In the genomic region with DNA sequence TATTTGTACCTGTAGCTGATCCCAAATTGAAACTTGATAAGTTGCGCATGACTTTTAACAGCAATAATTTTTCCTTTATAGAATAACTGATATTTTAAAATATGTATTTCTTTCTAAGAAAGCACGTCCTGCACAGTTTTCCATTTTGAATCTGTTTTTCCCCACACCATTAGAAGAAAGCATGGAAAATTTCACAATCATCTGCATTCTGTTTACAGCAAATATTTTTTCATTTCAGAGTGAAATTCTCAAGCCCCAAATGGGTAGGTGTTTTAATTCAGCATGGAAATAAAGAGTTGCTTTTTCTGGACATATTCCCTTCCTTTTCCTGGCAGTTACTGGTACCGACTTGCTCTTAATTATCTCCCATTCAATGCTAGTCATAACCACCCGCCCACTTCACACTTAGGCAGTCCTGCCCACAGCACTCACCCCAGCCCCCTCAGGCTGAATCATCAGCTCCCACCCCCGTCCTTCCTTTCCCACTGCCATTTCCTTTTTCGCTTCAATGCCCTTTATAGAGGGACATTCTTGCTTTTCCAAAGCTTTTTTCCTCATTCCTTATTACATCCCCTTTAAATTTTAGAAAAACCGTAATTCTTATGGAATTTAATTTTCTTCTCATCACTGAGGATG, we compare ENCODE assay signal across 8 cellular contexts.
DNase-seq lines count a peak whose midpoint lies in the region; TF ChIP-seq lines count a peak whose summit lies in the region.

No MANE protein-coding gene starts in this region.

- no peak overlapping the region for H4K91ac ChIP-seq in mesenchymal stem cell (ENCODE audit: low read length)

- H3K36me3 Mint-ChIP-seq in Caco-2 (ENCODE audit: insufficient read depth, unreplicated experiment): no peaks in the 10 kb centered on the region
- H3K36me3 Mint-ChIP-seq in type B pancreatic cell: peaks cover 5% of the 10 kb centered on the region

- H3K9me3 Mint-ChIP-seq in Caco-2 (ENCODE audit: unreplicated experiment) (no peaks in the 10 kb centered on the region), type B pancreatic cell (peaks cover 7% of the 10 kb centered on the region)

- no peaks in the 10 kb centered on the region for H3K79me1 ChIP-seq in mesenchymal stem cell (replicated peaks; ENCODE audit: low read length, poor library complexity, severe bottlenecking)

- no peak overlapping the region for H3K4ac ChIP-seq in mesenchymal stem cell (ENCODE audit: low read depth in 1 of 2, low read length in 2 of 2)

- no peak overlapping the region for H2BK5ac ChIP-seq in mesenchymal stem cell (ENCODE audit: low read depth, low read length, poor library complexity, severe bottlenecking)

- H3K18ac ChIP-seq in mesenchymal stem cell (ENCODE audit: low read depth in 1 of 2, low read length in 2 of 2): no peak overlapping the region

- H3K36me3 ChIP-seq in Caco-2 (ENCODE audit: control insufficient read depth, insufficient read depth, low read length): no peaks in the 10 kb centered on the region
- no peaks in the 10 kb centered on the region for H3K36me3 ChIP-seq in mesenchymal stem cell (ENCODE audit: control insufficient read depth in 1 of 2, insufficient read depth in 2 of 2, low read depth in 1 of 2, low read length in 2 of 2)
- no peaks in the 10 kb centered on the region for H3K36me3 ChIP-seq in Peyer's patch

- DNase-seq in Caco-2 (no peak), NCI-H748 treated with DMSO at 0.1 percent for 48 hours (lab: John Stamatoyannopoulos, UW) (peak; percentile 37), cardiac fibroblast (ENCODE audit: low read depth in 2 of 2) (peak; percentile 43 to 87), mesenchymal stem cell (peak; percentile 84), type B pancreatic cell (ENCODE audit: extremely low spot score, unreplicated experiment) (no peak), Peyer's patch (no peak), SKM-1 treated with dmso at 0.1 percent for 144 hours (lab: John Stamatoyannopoulos, UW; ENCODE audit: unreplicated experiment) (no peak), GM10266 (ENCODE audit: extremely low spot score) (no peak)

- 11% methylated on average over 5 of the region's 7 CpGs for WGBS in mesenchymal stem cell

- no peak overlapping the region for H2BK15ac ChIP-seq in mesenchymal stem cell (ENCODE audit: low read depth, poor library complexity, severe bottlenecking)

- H3K27me3 Mint-ChIP-seq in Caco-2 (ENCODE audit: insufficient read depth, unreplicated experiment) (no peaks in the 10 kb centered on the region), type B pancreatic cell (no peaks in the 10 kb centered on the region)

- H3K23ac ChIP-seq in mesenchymal stem cell (ENCODE audit: low read length in 2 of 2): no peak overlapping the region

- peak overlapping the region; percentile 10 for H3K27ac Mint-ChIP-seq in Caco-2 (ENCODE audit: unreplicated experiment)
- H3K27ac Mint-ChIP-seq in type B pancreatic cell: peak overlapping the region; percentile 66

- H2BK120ac ChIP-seq in mesenchymal stem cell (ENCODE audit: low read depth, low read length): no peak overlapping the region

- no peak for TF ChIP-seq POLR2A in Peyer's patch (IDR thresholded peaks at IDR 0.05)

- POLR2A ChIA-PET in Caco-2 (lab: Charles Lee): no interaction called here

- H3K4me1 ChIP-seq in Caco-2 (peaks cover 39% of the 10 kb centered on the region), mesenchymal stem cell (ENCODE audit: control insufficient read depth, insufficient read depth, low read depth, low read length) (peaks cover 6% of the 10 kb centered on the region), Peyer's patch (no peaks in the 10 kb centered on the region)

- H3K4me3 ChIP-seq in Caco-2 (ENCODE audit: low read depth, low read length) (no peak overlapping the region), cardiac fibroblast (replicated peaks in 1 of 2; ENCODE audit: low read depth in 2 of 2, low read length in 2 of 2) (no peak overlapping the region), mesenchymal stem cell (ENCODE audit: insufficient read depth in 1 of 2, low read depth in 1 of 2, low read length in 2 of 2) (peak overlapping the region in 1 of 2 experiments; percentile 25), Peyer's patch (no peak overlapping the region)

- H3K4me2 ChIP-seq in mesenchymal stem cell (ENCODE audit: low read length, poor library complexity, severe bottlenecking): no peak overlapping the region

- peak overlapping the region; percentile 39 for H4K8ac ChIP-seq in mesenchymal stem cell (ENCODE audit: low read length)

- H2BK12ac ChIP-seq in mesenchymal stem cell (ENCODE audit: low read length in 2 of 2): peak overlapping the region in 1 of 2 experiments; percentile 18

- H3K4me3 Mint-ChIP-seq in Caco-2 (ENCODE audit: unreplicated experiment) (no peak overlapping the region), type B pancreatic cell (no peak overlapping the region)

- H3K9me3 ChIP-seq in Caco-2: no peaks in the 10 kb centered on the region
- no peaks in the 10 kb centered on the region for H3K9me3 ChIP-seq in mesenchymal stem cell (ENCODE audit: control insufficient read depth, low read length)
- no peaks in the 10 kb centered on the region for H3K9me3 ChIP-seq in Peyer's patch

- no TSS peak for BruUV-seq in Caco-2 (replicated peaks; lab: Mats Ljungman, UMichigan)

- H3K4me1 Mint-ChIP-seq in Caco-2 (ENCODE audit: low read depth, unreplicated experiment) (peaks cover 38% of the 10 kb centered on the region), type B pancreatic cell (ENCODE audit: unreplicated experiment) (peaks cover 36% of the 10 kb centered on the region)

- peak overlapping the region; percentile 97 for H3K27ac ChIP-seq in mesenchymal stem cell (ENCODE audit: low read length, poor library complexity, severe bottlenecking)
- no peak overlapping the region for H3K27ac ChIP-seq in Peyer's patch

- H2AFZ ChIP-seq in mesenchymal stem cell (ENCODE audit: low read depth, low read length): no peak overlapping the region

- H3K27me3 ChIP-seq in Caco-2 (replicated peaks; ENCODE audit: control insufficient read depth, insufficient read depth, low read length) (no peaks in the 10 kb centered on the region), mesenchymal stem cell (ENCODE audit: control insufficient read depth in 1 of 2, insufficient read depth in 1 of 2, low read length in 2 of 2) (no peaks in the 10 kb centered on the region), Peyer's patch (no peaks in the 10 kb centered on the region)

- peak overlapping the region; percentile 8 for H3K9ac ChIP-seq in mesenchymal stem cell (ENCODE audit: low read length)

- intact Hi-C loops in Caco-2 (cut with micrococcal nuclease; ENCODE audit: unreplicated experiment): no loop called here

- H2AK5ac ChIP-seq in mesenchymal stem cell (ENCODE audit: low read length, severe bottlenecking): no peak overlapping the region

- H3K14ac ChIP-seq in mesenchymal stem cell (ENCODE audit: low read length in 2 of 2): no peak overlapping the region

- TF ChIP-seq CTCF in Caco-2 (IDR thresholded peaks at IDR 0.05; ENCODE audit: insufficient read depth in 1 of 2, low read depth in 1 of 2, low read length in 1 of 2, severe bottlenecking in 1 of 2, unreplicated experiment in 1 of 2) (no peak), cardiac fibroblast (IDR thresholded peaks at IDR 0.05; ENCODE audit: low read depth, low read length) (no peak), type B pancreatic cell (conservative IDR thresholded peaks at IDR 0.05) (no peak), Peyer's patch (IDR thresholded peaks at IDR 0.05) (no peak), GM10266 (IDR thresholded peaks at IDR 0.05; ENCODE audit: control insufficient read depth, insufficient read depth, low read depth, missing control alignments) (no peak)

- CTCF ChIA-PET in Caco-2 (lab: Charles Lee): no interaction called here

Comparison
In these comparisons a context has a peak if more than half of its experiments do, and no peak if none do; other contexts are left out.
1. DNase-seq: peak in NCI-H748 treated with DMSO at 0.1 percent for 48 hours (single experiment), cardiac fibroblast (2 of 2) and mesenchymal stem cell (single experiment); none in Caco-2 (0 of 2), type B pancreatic cell (single experiment), Peyer's patch (0 of 3), SKM-1 treated with dmso at 0.1 percent for 144 hours (single experiment) and GM10266 (single experiment).